ENCODE assay signal across 1 cellular context in genomic region chr5:33448118-33448517, GRCh38.
A peak's percentile ranks its signal among the peaks of the same experiment; 100 is the strongest.
TF ChIP-seq lines count a peak whose summit lies in the region.

No MANE protein-coding gene starts in this region.

TF ChIP-seq in HepG2, 621 proteins besides CTCF, POLR2A, EP300 and RAD21:
- TF ChIP-seq MAFK (conservative IDR thresholded peaks at IDR 0.05 in 1 of 2, IDR thresholded peaks at IDR 0.05 in 1 of 2; ENCODE audit: low read length in 2 of 2) (peak in 1 of 2 experiments; percentile 39; a peak in 1 of 4 replicates), MAFF (IDR thresholded peaks at IDR 0.05; ENCODE audit: low read depth, low read length) (0 out of 2 replicates have a peak, but pooled peaks have one; percentile 16), DPF2 (CRISPR knock-in tag; IDR thresholded peaks at IDR 0.05; ENCODE audit: borderline replicate concordance, low read depth) (no peak)
